In the genomic region with DNA sequence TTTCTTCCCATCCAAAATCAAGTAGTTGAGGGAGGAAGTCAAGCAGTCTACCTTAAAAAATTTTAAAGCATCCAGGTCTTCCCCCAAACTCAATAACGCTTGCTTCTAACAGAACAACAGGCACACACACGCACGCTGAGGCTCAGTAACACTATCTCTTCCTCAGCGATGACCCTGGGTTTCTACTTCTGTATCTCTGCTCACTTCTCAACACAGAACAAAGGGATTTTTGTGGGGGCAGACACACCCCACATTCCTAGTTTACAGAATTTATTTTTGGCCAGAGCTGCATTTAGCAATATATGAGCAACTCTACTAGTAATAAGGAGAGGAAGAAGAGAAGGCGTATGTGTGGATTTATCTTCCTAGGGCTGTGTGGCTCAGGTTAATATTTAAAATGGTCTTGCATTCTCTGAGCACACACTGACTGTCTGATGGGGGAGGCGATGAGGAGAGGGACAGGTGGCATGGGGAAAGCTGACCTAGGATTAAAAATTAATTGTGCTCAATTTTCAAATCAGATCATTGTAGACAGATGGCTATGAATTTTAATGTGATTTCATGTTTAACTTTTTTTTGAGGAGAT, we compare ENCODE assay signal across 27 cellular contexts.
DNase-seq lines count a peak whose midpoint lies in the region; ATAC-seq and TF ChIP-seq lines count a peak whose summit lies in the region.
"Had no signal": no experiment of that assay in that cellular context is flagged by ENCODE, and none has a peak within 500 bp of the region (broad histone marks: within the 10 kb centered on the region; RNA-seq: fewer than 3 reads in every experiment).

No MANE protein-coding gene starts in this region.

- POLR2A ChIA-PET in activated CD4-positive, alpha-beta memory T cell treated with anti-CD3 and anti-CD28 coated beads for 36 hours (lab: Charles Lee): no interaction called here

- intact Hi-C loops in left colon (cut with DNase I, micrococcal nuclease): no loop called here
- intact Hi-C loops in testis (cut with DNase I; ENCODE audit: low total_unique reads): no loop called here
- intact Hi-C loops in adrenal gland (cut with DNase I): no loop called here
- intact Hi-C loops in activated CD4-positive, alpha-beta memory T cell treated with anti-CD3 and anti-CD28 coated beads for 36 hours (cut with micrococcal nuclease): no loop called here

- no peak overlapping the region for H3K4me3 Mint-ChIP-seq in activated CD4-positive, alpha-beta memory T cell treated with anti-CD3 and anti-CD28 coated beads for 36 hours
- H3K4me3 Mint-ChIP-seq: activated CD8-positive, alpha-beta T cell treated with anti-CD3 and anti-CD28 coated beads for 36 hours; activated naive CD4-positive, alpha-beta T cell treated with anti-CD3 and anti-CD28 coated beads, Interleukin-2, amount 10 ng/mL, durations not matched to agents 7 days and 5 days; CD4-positive, alpha-beta T cell; central memory CD8-positive, alpha-beta T cell; dendritic cell treated with granulocyte-macrophage colony-stimulating factor and Interleukin-4, amounts not matched to agents 40 ng/mL and 50 ng/mL, for 4 days; HFFc6; naive thymus-derived CD4-positive, alpha-beta T cell had no signal

- TF ChIP-seq CTCF in testis (IDR thresholded peaks at IDR 0.05) (no peak), adrenal gland (IDR thresholded peaks at IDR 0.05) (no peak)

- no peak overlapping the region for H3K4me3 ChIP-seq in testis
- no peak overlapping the region for H3K4me3 ChIP-seq in adrenal gland
- H3K4me3 ChIP-seq: body of pancreas, K562, prostate gland had no signal

- 62 to 80% methylated on average over 6 of the region's 6 CpGs for WGBS in testis, 2 donors
- 84 to 93% (median 86%) methylated on average over 6 of the region's 6 CpGs for WGBS in adrenal gland, 4 donors

- no peak for TF ChIP-seq POLR2A in testis (IDR thresholded peaks at IDR 0.05)
- TF ChIP-seq POLR2A in adrenal gland (IDR thresholded peaks at IDR 0.05): no peak

- CTCF ChIA-PET in activated CD4-positive, alpha-beta memory T cell treated with anti-CD3 and anti-CD28 coated beads for 36 hours (lab: Charles Lee): interaction anchor here (2.6 kb wide), 1 partner anchor 10 kb away, joined by 17 read pairs; no protein-coding TSS in a partner anchor

- H3K4me1 Mint-ChIP-seq in activated CD4-positive, alpha-beta memory T cell treated with anti-CD3 and anti-CD28 coated beads for 36 hours (ENCODE audit: low read depth): peaks cover 5% of the 10 kb centered on the region

- H3K9me3 ChIP-seq in testis (no peaks in the 10 kb centered on the region), adrenal gland (replicated peaks in 1 of 3) (no peaks in the 10 kb centered on the region)
- H3K9me3 ChIP-seq: body of pancreas, prostate gland had no signal

- H3K27ac ChIP-seq in testis (peak overlapping the region in 1 of 2 donors; percentile 24), adrenal gland (no peak overlapping the region)
- H3K27ac ChIP-seq: body of pancreas, prostate gland had no signal

- H3K27ac Mint-ChIP-seq in activated CD4-positive, alpha-beta memory T cell treated with anti-CD3 and anti-CD28 coated beads for 36 hours: no peak overlapping the region
- H3K27ac Mint-ChIP-seq: activated CD8-positive, alpha-beta T cell treated with anti-CD3 and anti-CD28 coated beads for 36 hours; activated naive CD4-positive, alpha-beta T cell treated with anti-CD3 and anti-CD28 coated beads, Interleukin-2, amount 10 ng/mL, durations not matched to agents 7 days and 5 days; CD4-positive, alpha-beta T cell; dendritic cell treated with granulocyte-macrophage colony-stimulating factor and Interleukin-4, amounts not matched to agents 40 ng/mL and 50 ng/mL, for 4 days; HFFc6 had no signal

- H3K4me1 ChIP-seq in testis (peaks cover 21% of the 10 kb centered on the region), adrenal gland (replicated peaks in 1 of 2) (peaks cover 14 to 19% of the 10 kb centered on the region in 2 donors)
- H3K4me1 ChIP-seq: body of pancreas, prostate gland had no signal

- H3K36me3 Mint-ChIP-seq in activated CD4-positive, alpha-beta memory T cell treated with anti-CD3 and anti-CD28 coated beads for 36 hours: no peaks in the 10 kb centered on the region
- H3K36me3 Mint-ChIP-seq: activated naive CD4-positive, alpha-beta T cell treated with anti-CD3 and anti-CD28 coated beads, Interleukin-2, amount 10 ng/mL, durations not matched to agents 7 days and 5 days had no signal

- DNase-seq in DMS 273 (lab: John Stamatoyannopoulos, UW; ENCODE audit: unreplicated experiment) (peak; percentile 81), NCI-H82 (lab: John Stamatoyannopoulos, UW) (peak; percentile 79), left colon (no peak), testis (peak; percentile 32), adrenal gland (no peak), COLO829 (ENCODE audit: low spot score) (no peak)
- DNase-seq in activated CD4-positive, alpha-beta memory T cell treated with anti-CD3 and anti-CD28 coated beads for 36 hours: no peak
- DNase-seq: activated CD8-positive, alpha-beta memory T cell treated with anti-CD3 and anti-CD28 coated beads, Interleukin-2, amount 50 U/mL, for 48 hours; body of pancreas; CD4-positive, alpha-beta T cell; erythroblast; GOT3; HFFc6; left ventricle myocardium superior; naive thymus-derived CD4-positive, alpha-beta T cell; NCI-H1092 treated with DMSO at 0.1 percent for 48 hours; NCI-H187; NCI-H526 treated with DMSO at 0.1 percent for 48 hours; SHP77; stimulated activated CD4-positive, alpha-beta T cell treated with anti-CD3 and anti-CD28 coated beads, Interleukin-4, amount 100 ng/mL, for 4 hours; trophoblast cell had no signal

- H3K36me3 ChIP-seq in testis (ENCODE audit: low read depth, missing control alignments) (no peaks in the 10 kb centered on the region), adrenal gland (replicated peaks in 1 of 2) (no peaks in the 10 kb centered on the region)
- H3K36me3 ChIP-seq: prostate gland had no signal

- H3K27me3 ChIP-seq in testis (no peaks in the 10 kb centered on the region), adrenal gland (no peaks in the 10 kb centered on the region)
- H3K27me3 ChIP-seq: body of pancreas had no signal

- no peaks in the 10 kb centered on the region for H3K27me3 Mint-ChIP-seq in activated CD4-positive, alpha-beta memory T cell treated with anti-CD3 and anti-CD28 coated beads for 36 hours
- H3K27me3 Mint-ChIP-seq: CD4-positive, alpha-beta T cell; central memory CD8-positive, alpha-beta T cell; dendritic cell treated with granulocyte-macrophage colony-stimulating factor and Interleukin-4, amounts not matched to agents 40 ng/mL and 50 ng/mL, for 4 days had no signal

- no peaks in the 10 kb centered on the region for H3K9me3 Mint-ChIP-seq in activated CD4-positive, alpha-beta memory T cell treated with anti-CD3 and anti-CD28 coated beads for 36 hours
- H3K9me3 Mint-ChIP-seq: activated CD8-positive, alpha-beta T cell treated with anti-CD3 and anti-CD28 coated beads for 36 hours; activated naive CD4-positive, alpha-beta T cell treated with anti-CD3 and anti-CD28 coated beads, Interleukin-2, amount 10 ng/mL, durations not matched to agents 7 days and 5 days; central memory CD8-positive, alpha-beta T cell; dendritic cell treated with granulocyte-macrophage colony-stimulating factor and Interleukin-4, amounts not matched to agents 40 ng/mL and 50 ng/mL, for 4 days; naive thymus-derived CD4-positive, alpha-beta T cell had no signal

- ATAC-seq in left colon: peak; percentile 17
- ATAC-seq: body of pancreas; K562; left ventricle myocardium superior; naive thymus-derived CD4-positive, alpha-beta T cell had no signal

Comparison
In these comparisons a context has a peak if more than half of its experiments do, and no peak if none do; other contexts are left out.
1. DNase-seq: peak in DMS 273 (single experiment), NCI-H82 (single experiment) and testis (single experiment); none in left colon (0 of 2), adrenal gland (0 of 7), activated CD4-positive, alpha-beta memory T cell treated with anti-CD3 and anti-CD28 coated beads for 36 hours (single experiment) and COLO829 (single experiment).